Comparison of ENCODE assay signal across 1 cellular context in genomic region chr13:32315255-32316029, GRCh38.
TF ChIP-seq lines count a peak whose summit lies in the region.

BRCA2 (plus strand) TSS chr13:32315508; CDS start chr13:32316461, 953 bp downstream.
ZAR1L (minus strand) TSS chr13:32315363; CDS start chr13:32311925, 3,438 bp downstream.

TF ChIP-seq in HEK293, 187 proteins besides CTCF, POLR2A, EP300 and RAD21 (continued from another document and continues in another):
- TF ChIP-seq ZNF843 (tag by site-specific recombination; IDR thresholded peaks at IDR 0.05) (peak; percentile 34; the same call in 1 of the 2 replicates), ZXDB (tag by site-specific recombination; IDR thresholded peaks at IDR 0.05) (peak; percentile 44), ZNF335 (tag by site-specific recombination; conservative IDR thresholded peaks at IDR 0.05) (peak; percentile 83), ZBTB26 (tag by site-specific recombination; optimal IDR thresholded peaks at IDR 0.05) (peak; percentile 86), IKZF3 (tag by site-specific recombination; IDR thresholded peaks at IDR 0.05) (peak; percentile 79), ZSCAN30 (tag by site-specific recombination; IDR thresholded peaks at IDR 0.05) (0 out of 2 replicates have a peak, but pooled peaks have one; percentile 22), TCF7L2 (IDR thresholded peaks at IDR 0.05; ENCODE audit: borderline replicate concordance, low read depth, low read length) (no peak; the same call in 1 of the 2 replicates), ZNF280D (tag by site-specific recombination; IDR thresholded peaks at IDR 0.05) (no peak), ZNF26 (tag by site-specific recombination; IDR thresholded peaks at IDR 0.05) (no peak), KLF7 (tag by site-specific recombination; IDR thresholded peaks at IDR 0.05; ENCODE audit: borderline replicate concordance) (0 out of 2 replicates have a peak, but pooled peaks have one; percentile 68), SP3 (tag by site-specific recombination; IDR thresholded peaks at IDR 0.05) (peak; percentile 61; the same call in 1 of the 2 replicates), KLF8 (tag by site-specific recombination; IDR thresholded peaks at IDR 0.05) (peak; percentile 40; the same call in 1 of the 2 replicates), PRDM1 (tag by site-specific recombination; IDR thresholded peaks at IDR 0.05) (no peak), FEZF1 (tag by site-specific recombination; IDR thresholded peaks at IDR 0.05) (peak; percentile 33; the same call in 1 of the 2 replicates), KLF10 (tag by site-specific recombination; IDR thresholded peaks at IDR 0.05) (peak; percentile 67; the same call in 1 of the 2 replicates), ZNF629 (tag by site-specific recombination; IDR thresholded peaks at IDR 0.05) (peak; percentile 82), ZSCAN18 (tag by site-specific recombination; IDR thresholded peaks at IDR 0.05) (no peak), ZNF341 (tag by site-specific recombination; IDR thresholded peaks at IDR 0.05; ENCODE audit: low read depth) (no peak), GFI1B (tag by site-specific recombination; IDR thresholded peaks at IDR 0.05) (no peak), ZNF692 (tag by site-specific recombination; IDR thresholded peaks at IDR 0.05) (peak; percentile 71; the same call in 1 of the 2 replicates), ZNF366 (tag by site-specific recombination; conservative IDR thresholded peaks at IDR 0.05) (no peak), ZNF561 (tag by site-specific recombination; IDR thresholded peaks at IDR 0.05; ENCODE audit: borderline replicate concordance) (peak; percentile 35; the same call in 1 of the 2 replicates), ZBTB17 (tag by site-specific recombination; IDR thresholded peaks at IDR 0.05) (peak; percentile 11; the same call in 1 of the 2 replicates), ZNF501 (tag by site-specific recombination; IDR thresholded peaks at IDR 0.05) (peak; percentile 66; the same call in 1 of the 2 replicates), ZNF146 (tag by site-specific recombination; IDR thresholded peaks at IDR 0.05) (0 out of 2 replicates have a peak, but pooled peaks have one; percentile 9), GLI2 (tag by site-specific recombination; IDR thresholded peaks at IDR 0.05; ENCODE audit: borderline replicate concordance, low read depth) (no peak), ZBTB8A (tag by site-specific recombination; IDR thresholded peaks at IDR 0.05) (0 out of 2 replicates have a peak, but pooled peaks have one; percentile 43), ZFP37 (tag by site-specific recombination; IDR thresholded peaks at IDR 0.05) (0 out of 2 replicates have a peak, but pooled peaks have one; percentile 79), PATZ1 (tag by site-specific recombination; IDR thresholded peaks at IDR 0.05) (peak; percentile 56), ZNF580 (tag by site-specific recombination; IDR thresholded peaks at IDR 0.05) (no peak; the same call in 1 of the 2 replicates), SETDB1 (IDR thresholded peaks at IDR 0.05; ENCODE audit: insufficient read length, low read length) (no peak), KLF1 (tag by site-specific recombination; IDR thresholded peaks at IDR 0.05) (peak; percentile 56), ZBTB11 (tag by site-specific recombination; conservative IDR thresholded peaks at IDR 0.05; ENCODE audit: low read depth) (peak; percentile 18; the same call in 1 of the 2 replicates), ZNF658 (tag by site-specific recombination; IDR thresholded peaks at IDR 0.05) (no peak), ZFHX2 (tag by site-specific recombination; conservative IDR thresholded peaks at IDR 0.05) (peak; percentile 43; the same call in 1 of the 2 replicates), ATF2 (tag by site-specific recombination; IDR thresholded peaks at IDR 0.05; ENCODE audit: low read depth) (peak; percentile 77), KLF9 (tag by site-specific recombination; IDR thresholded peaks at IDR 0.05; ENCODE audit: low read depth) (peak; percentile 83), PBX3 (CRISPR knock-in tag; IDR thresholded peaks at IDR 0.05) (peak; percentile 75; the same call in 1 of the 2 replicates), ZFP41 (tag by site-specific recombination; IDR thresholded peaks at IDR 0.05; ENCODE audit: borderline replicate concordance) (no peak), ZNF530 (tag by site-specific recombination; IDR thresholded peaks at IDR 0.05; ENCODE audit: low read depth) (no peak)
